In genomic region chr5:169814522-169814921, GRCh38 we compare ENCODE assay signal across 24 cellular contexts.
"Had no signal": no experiment of that assay in that cellular context is flagged by ENCODE, and none has a peak within 500 bp of the region (broad histone marks: within the 10 kb centered on the region; RNA-seq: fewer than 3 reads in every experiment).

No MANE protein-coding gene starts in this region.

- H3K4me3 ChIP-seq: adrenal gland, breast epithelium, SK-N-MC had no signal

- H3K27ac ChIP-seq: adrenal gland, breast epithelium, KMS-11, SK-N-MC, VCaP had no signal

- H3K27me3 Mint-ChIP-seq: activated CD4-positive, alpha-beta memory T cell treated with anti-CD3 and anti-CD28 coated beads for 36 hours; activated CD4-positive, alpha-beta T cell treated with anti-CD3 and anti-CD28 coated beads, Interleukin-2, amount 10 ng/mL, durations not matched to agents 7 days and 5 days; activated naive CD8-positive, alpha-beta T cell; T-cell had no signal

- H3K9ac ChIP-seq: KMS-11 had no signal

- H3K27ac Mint-ChIP-seq: activated CD4-positive, alpha-beta memory T cell treated with anti-CD3 and anti-CD28 coated beads for 36 hours; activated CD4-positive, alpha-beta T cell treated with anti-CD3 and anti-CD28 coated beads, Interleukin-2, amount 10 ng/mL, durations not matched to agents 7 days and 5 days; activated naive CD4-positive, alpha-beta T cell treated with anti-CD3 and anti-CD28 coated beads for 36 hours; activated naive CD8-positive, alpha-beta T cell; T-cell had no signal

- H3K4me3 Mint-ChIP-seq: activated CD4-positive, alpha-beta memory T cell treated with anti-CD3 and anti-CD28 coated beads for 36 hours; activated CD4-positive, alpha-beta T cell treated with anti-CD3 and anti-CD28 coated beads, Interleukin-2, amount 10 ng/mL, durations not matched to agents 7 days and 5 days; activated naive CD4-positive, alpha-beta T cell treated with anti-CD3 and anti-CD28 coated beads for 36 hours; activated naive CD8-positive, alpha-beta T cell; activated T-cell treated with anti-CD3 and anti-CD28 coated beads, Interleukin-2, amount 50 U/mL, for 4 hours; T-cell had no signal

- H3K4me2 ChIP-seq: KMS-11 had no signal

- H3K4me1 ChIP-seq: adrenal gland, breast epithelium had no signal

- H3K9me3 ChIP-seq: adrenal gland, breast epithelium had no signal

- DNase-seq: activated CD4-positive, alpha-beta memory T cell treated with anti-CD3 and anti-CD28 coated beads for 36 hours; activated CD4-positive, alpha-beta T cell treated with anti-CD3 and anti-CD28 coated beads, Interleukin-2, amount 10 ng/mL, durations not matched to agents 7 days and 5 days; activated CD4-positive, CD25-positive, alpha-beta regulatory T cell; activated CD8-positive, alpha-beta memory T cell treated with anti-CD3 and anti-CD28 coated beads for 24 hours; activated gamma-delta T cell; activated naive CD4-positive, alpha-beta T cell treated with anti-CD3 and anti-CD28 coated beads for 36 hours; activated T-cell treated with anti-CD3 and anti-CD28 coated beads, Interleukin-2, amount 50 U/mL, for 4 hours; adrenal gland; aorta; central memory CD4-positive, alpha-beta T cell; NCI-H1092; NCI-H1417; NCI-H1930; NCI-H2171; NCI-H2227 treated with DMSO at 0.1 percent for 48 hours; NCI-H510A; NCI-H526 treated with DMSO at 0.1 percent for 48 hours; NCI-H82; T-cell had no signal

- H3K36me3 ChIP-seq: adrenal gland, breast epithelium had no signal

- H3K9me3 Mint-ChIP-seq: activated CD4-positive, alpha-beta memory T cell treated with anti-CD3 and anti-CD28 coated beads for 36 hours; activated naive CD4-positive, alpha-beta T cell treated with anti-CD3 and anti-CD28 coated beads for 36 hours; activated T-cell treated with anti-CD3 and anti-CD28 coated beads, Interleukin-2, amount 50 U/mL, for 4 hours; T-cell had no signal

- H3K27me3 ChIP-seq: adrenal gland, breast epithelium had no signal
